ENCODE assay signal across 24 cellular contexts in the genomic region with DNA sequence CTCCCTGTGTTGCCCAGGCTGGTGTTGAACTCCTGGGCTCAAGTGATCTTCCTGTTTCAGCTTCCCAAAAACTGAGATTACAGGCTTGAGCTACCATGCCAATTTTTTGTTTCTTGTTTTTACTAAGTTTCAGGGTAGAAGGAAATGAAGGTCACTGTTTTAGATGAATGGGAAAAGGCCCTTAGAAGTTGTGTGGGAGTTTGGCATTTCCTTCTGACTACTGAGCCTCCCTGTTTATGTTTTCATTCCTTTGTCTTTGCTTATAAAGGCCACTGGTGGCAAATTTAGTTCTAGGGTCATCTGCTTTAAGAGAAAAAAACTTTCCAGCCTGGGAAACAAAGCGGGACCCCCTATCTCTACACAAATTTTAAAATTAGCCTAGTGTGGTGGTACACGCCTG. TPM values are rescaled to one million over a fixed set of nuclear protein-coding genes. Genes with fewer than 3 reads are reported as not detected.
DNase-seq lines count a peak whose midpoint lies in the region; ATAC-seq and TF ChIP-seq lines count a peak whose summit lies in the region.
"Had no signal": no experiment of that assay in that cellular context is flagged by ENCODE, and none has a peak within 500 bp of the region (broad histone marks: within the 10 kb centered on the region; RNA-seq: fewer than 3 reads in every experiment).

No MANE protein-coding gene starts in this region.

- H3K4me1 Mint-ChIP-seq in T-helper 17 cell = no peaks in the 10 kb centered on the region
- H3K4me1 Mint-ChIP-seq: activated CD4-positive, alpha-beta memory T cell treated with anti-CD3 and anti-CD28 coated beads, Interleukin-2, amount 10 ng/mL, durations not matched to agents 7 days and 5 days; activated naive CD4-positive, alpha-beta T cell treated with anti-CD3 and anti-CD28 coated beads, Interleukin-2, amount 50 U/mL, for 24 hours; neural progenitor cell; T-cell had no signal

- DNase-seq in EH (ENCODE audit: low read depth) = peak; percentile 45
- peak; percentile 36 for DNase-seq in brain microvascular endothelial cell
- peak; percentile 63 for DNase-seq in foreskin melanocyte
- no peak for DNase-seq in spleen
- DNase-seq in T-helper 17 cell = no peak
- DNase-seq: activated CD4-positive, alpha-beta memory T cell treated with anti-CD3 and anti-CD28 coated beads, Interleukin-2, amount 10 ng/mL, durations not matched to agents 7 days and 5 days; activated CD4-positive, CD25-positive, alpha-beta regulatory T cell; activated CD8-positive, alpha-beta memory T cell treated with anti-CD3 and anti-CD28 coated beads, Interleukin-2, amount 50 U/mL, for 48 hours; COR-L47; GF-D8; Karpas-422; mammary epithelial cell; NCI-H1417 treated with DMSO at 0.1 percent for 48 hours; NCI-H446 treated with DMSO at 0.1 percent for 48 hours; RPMI8226; stimulated activated naive CD4-positive, alpha-beta T cell; T-cell had no signal

- H3K27ac Mint-ChIP-seq in T-helper 17 cell = no peak overlapping the region
- H3K27ac Mint-ChIP-seq: activated CD4-positive, alpha-beta memory T cell treated with anti-CD3 and anti-CD28 coated beads, Interleukin-2, amount 10 ng/mL, durations not matched to agents 7 days and 5 days; activated naive CD4-positive, alpha-beta T cell treated with anti-CD3 and anti-CD28 coated beads, Interleukin-2, amount 50 U/mL, for 24 hours; activated T-helper 2 cell treated with anti-CD3 and anti-CD28 coated beads, Interferon-gamma antibody, Interleukin-2, Interleukin-4, amounts not matched to agents 10 μg/mL and 5 μg/mL and 100 μg/mL, durations not matched to agents 14 hours and 24 hours and 36 hours; neural progenitor cell; T-cell had no signal

- H3K36me3 ChIP-seq in brain microvascular endothelial cell (replicated peaks) = peaks cover 4% of the 10 kb centered on the region
- H3K36me3 ChIP-seq in spleen = peaks cover 0 to 91% (median 20%) of the 10 kb centered on the region in 6 donors

- in situ Hi-C loops in brain microvascular endothelial cell (cut with HindIII; ENCODE audit: low pct_ligation_motif_present, low sequenced_read_pairs) = no loop called here

- H3K4me3 ChIP-seq in brain microvascular endothelial cell (ENCODE audit: low read depth, low read length) (no peak overlapping the region), spleen (no peak overlapping the region)
- H3K4me3 ChIP-seq: neural progenitor cell had no signal

- ATAC-seq in T-helper 17 cell (no peak), GM21786 (IDR thresholded peaks at IDR 0.05; ENCODE audit: unreplicated experiment) (no peak), GM21825 (IDR thresholded peaks at IDR 0.05; ENCODE audit: unreplicated experiment) (no peak)
- ATAC-seq: sciatic nerve, T-cell had no signal

- peaks cover 0 to 12% (median 2%) of the 10 kb centered on the region in 6 donors for H3K4me1 ChIP-seq in spleen
- H3K4me1 ChIP-seq: neural progenitor cell had no signal

- H3K4me3 Mint-ChIP-seq in T-helper 17 cell = no peak overlapping the region
- H3K4me3 Mint-ChIP-seq: activated CD4-positive, alpha-beta memory T cell treated with anti-CD3 and anti-CD28 coated beads, Interleukin-2, amount 10 ng/mL, durations not matched to agents 7 days and 5 days; activated naive CD4-positive, alpha-beta T cell treated with anti-CD3 and anti-CD28 coated beads, Interleukin-2, amount 50 U/mL, for 24 hours; neural progenitor cell; T-cell had no signal

- intact Hi-C loops in spleen (cut with DNase I; ENCODE audit: low total_unique reads) = no loop called here

- H3K9me3 ChIP-seq in spleen = no peaks in the 10 kb centered on the region
- H3K9me3 ChIP-seq in T-helper 17 cell (ENCODE audit: control insufficient read depth, low read length, poor library complexity, severe bottlenecking) = no peaks in the 10 kb centered on the region

- no peak for TF ChIP-seq POLR2A in spleen (IDR thresholded peaks at IDR 0.05)

- no peaks in the 10 kb centered on the region for H3K36me3 Mint-ChIP-seq in T-helper 17 cell (ENCODE audit: low read depth)

- WGBS in spleen, 5 donors = 69 to 87% (median 79%) methylated on average over 2 of the region's 2 CpGs

- H3K27me3 ChIP-seq in brain microvascular endothelial cell (replicated peaks) (no peaks in the 10 kb centered on the region), spleen (replicated peaks in 1 of 7) (no peaks in the 10 kb centered on the region)
- H3K27me3 ChIP-seq: neural progenitor cell had no signal

- H3K27ac ChIP-seq in brain microvascular endothelial cell = no peak overlapping the region
- H3K27ac ChIP-seq in spleen = peak overlapping the region in 5 of 8 donors; percentile 10 to 41 (median 15)
- H3K27ac ChIP-seq: HL-60, neural progenitor cell had no signal

- TF ChIP-seq CTCF in brain microvascular endothelial cell (IDR thresholded peaks at IDR 0.05; ENCODE audit: low read depth, low read length, missing control alignments) (no peak), spleen (IDR thresholded peaks at IDR 0.05 in 8 of 11, conservative IDR thresholded peaks at IDR 0.05 in 3 of 11) (no peak)

- H3K27me3 Mint-ChIP-seq in T-helper 17 cell = no peaks in the 10 kb centered on the region
- H3K27me3 Mint-ChIP-seq: activated CD4-positive, alpha-beta memory T cell treated with anti-CD3 and anti-CD28 coated beads, Interleukin-2, amount 10 ng/mL, durations not matched to agents 7 days and 5 days; activated naive CD4-positive, alpha-beta T cell treated with anti-CD3 and anti-CD28 coated beads, Interleukin-2, amount 50 U/mL, for 24 hours; T-cell had no signal

RNA-seq across cellular contexts. Expression of gene SRPRA, which starts 22.1 kb away (rescaled TPM):
- 100 to 1,000 TPM; 103 to 130 (median 117) TPM for total RNA-seq in spleen
- polyA plus RNA-seq in spleen = 10 to 100 TPM; 30.9 to 35.3 (median 32.0) TPM
- 100 to 1,000 TPM; 182 to 192 TPM for total RNA-seq in T-helper 17 cell

RNA-seq across cellular contexts. Expression of gene FOXRED1, which starts 22.3 kb away (rescaled TPM):
- total RNA-seq in spleen = 10 to 100 TPM; 26.1 to 48.1 (median 32.0) TPM
- polyA plus RNA-seq in spleen = 10 to 100 TPM; 20.5 to 31.6 (median 23.3) TPM
- total RNA-seq in T-helper 17 cell = 10 to 100 TPM; 21.7 to 24.9 TPM

RNA-seq across cellular contexts. Expression of gene FAM118B, which starts 35.1 kb away (rescaled TPM):
- total RNA-seq in spleen (10 to 100 TPM; 15.3 to 32.3 (median 21.0) TPM), T-helper 17 cell (1 to 10 TPM; 2.5 to 2.8 TPM)
- 10 to 100 TPM in 1 of 3 donors, 1 to 10 TPM in 2; 5.5 to 11.1 (median 6.5) TPM for polyA plus RNA-seq in spleen

RNA-seq across cellular contexts. Expression of gene RPUSD4, which starts 35.2 kb away (rescaled TPM):
- 10 to 100 TPM; 20.6 to 26.7 (median 22.3) TPM for total RNA-seq in spleen
- polyA plus RNA-seq in spleen = 10 to 100 TPM; 14.5 to 15.5 (median 15.4) TPM
- 10 to 100 TPM; 33.2 to 41.2 TPM for total RNA-seq in T-helper 17 cell

RNA-seq across cellular contexts. Expression of gene TIRAP, which starts 36.3 kb away (rescaled TPM):
- total RNA-seq in spleen (10 to 100 TPM; 15.4 to 23.5 (median 18.5) TPM), T-helper 17 cell (10 to 100 TPM; 13.1 to 14.1 TPM)
- 1 to 10 TPM; 2.6 to 7.3 (median 3.0) TPM for polyA plus RNA-seq in spleen

Comparison
In these comparisons a context has a peak if more than half of its experiments do, and no peak if none do; other contexts are left out.
1. DNase-seq: peak in EH (single experiment), brain microvascular endothelial cell (single experiment) and foreskin melanocyte (single experiment); none in spleen (single experiment) and T-helper 17 cell (0 of 3).
2. RNA of gene FAM118B, which starts 35.1 kb away (total RNA-seq): 15.3 to 32.3 TPM in spleen; 2.5 to 2.8 TPM in T-helper 17 cell; every median in the first group is over 4 times any median in the second.